In genomic region chr19:3983542-3983914, GRCh38 we compare ENCODE assay signal across 1 cellular context.
TF ChIP-seq lines count a peak whose summit lies in the region.

No MANE protein-coding gene starts in this region.

TF ChIP-seq in SK-N-SH, 30 proteins besides CTCF, POLR2A, EP300 and RAD21 (continued from another document):
- TF ChIP-seq REST (IDR thresholded peaks at IDR 0.05; ENCODE audit: low read depth, low read length) (no peak), MXI1 (IDR thresholded peaks at IDR 0.05; ENCODE audit: low read depth, low read length) (no peak), PBX3 (IDR thresholded peaks at IDR 0.05) (0 out of 2 replicates have a peak, but pooled peaks have one; percentile 1), ELF1 (IDR thresholded peaks at IDR 0.05) (no peak)
